ENCODE assay signal across 1 cellular context in the genomic region with DNA sequence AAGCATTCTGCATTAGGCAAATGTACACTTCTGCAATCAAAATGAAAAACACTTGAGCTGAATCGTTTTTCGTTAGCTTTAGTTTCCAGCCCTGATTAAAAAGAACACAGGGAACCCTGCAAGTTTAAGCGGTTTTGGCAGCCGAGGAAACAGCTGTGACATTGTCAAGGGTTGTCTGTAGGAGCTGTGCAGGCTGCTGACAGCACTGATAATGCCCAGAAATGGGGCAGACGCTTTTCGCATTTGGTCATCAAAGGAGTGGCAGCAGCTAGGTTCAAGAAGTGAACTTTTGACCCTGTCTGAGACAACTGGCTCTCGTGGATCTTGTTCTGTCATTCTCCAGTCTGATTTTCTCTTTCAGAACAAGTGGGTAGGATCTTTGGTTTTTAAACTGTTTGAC.
TF ChIP-seq lines count a peak whose summit lies in the region.

No MANE protein-coding gene starts in this region.

TF ChIP-seq in HepG2, 621 proteins besides CTCF, POLR2A, EP300 and RAD21 (continued from another document):
- TF ChIP-seq, protein P1, sequence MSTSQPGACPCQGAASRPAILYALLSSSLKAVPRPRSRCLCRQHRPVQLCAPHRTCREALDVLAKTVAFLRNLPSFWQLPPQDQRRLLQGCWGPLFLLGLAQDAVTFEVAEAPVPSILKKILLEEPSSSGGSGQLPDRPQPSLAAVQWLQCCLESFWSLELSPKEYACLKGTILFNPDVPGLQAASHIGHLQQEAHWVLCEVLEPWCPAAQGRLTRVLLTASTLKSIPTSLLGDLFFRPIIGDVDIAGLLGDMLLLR (CRISPR knock-in tag; IDR thresholded peaks at IDR 0.05), result no peak
